ENCODE assay signal across 13 cellular contexts in genomic region chr2:3211256-3211970, GRCh38.
DNase-seq lines count a peak whose midpoint lies in the region; ATAC-seq and TF ChIP-seq lines count a peak whose summit lies in the region.
"Had no signal": no experiment of that assay in that cellular context is flagged by ENCODE, and none has a peak within 500 bp of the region (broad histone marks: within the 10 kb centered on the region; RNA-seq: fewer than 3 reads in every experiment).

No MANE protein-coding gene starts in this region.

- no peak for ATAC-seq in stimulated activated naive CD8-positive, alpha-beta T cell treated with anti-CD3 and anti-CD28 coated beads, Interleukin-15, amount 100 ng/mL, for 72 hours
- no peak for ATAC-seq in stimulated activated naive CD8-positive, alpha-beta T cell treated with anti-CD3 and anti-CD28 coated beads, Interleukin-15, Interleukin-2, amounts not matched to agents 100 U/mL and 50 U/mL, for 24 hours
- ATAC-seq in WTC11 = no peak
- ATAC-seq: A549 had no signal

- peaks cover 0 to 6% of the 10 kb centered on the region in 2 donors for H3K9me3 Mint-ChIP-seq in stimulated activated naive CD8-positive, alpha-beta T cell treated with anti-CD3 and anti-CD28 coated beads, Interleukin-15, amount 100 ng/mL, for 72 hours
- H3K9me3 Mint-ChIP-seq in WTC11 (no peaks in the 10 kb centered on the region), nephron progenitor cell (no peaks in the 10 kb centered on the region)
- no peaks in the 10 kb centered on the region for H3K9me3 Mint-ChIP-seq in activated CD4-positive, alpha-beta memory T cell treated with anti-CD3 and anti-CD28 coated beads, Interleukin-2, amount 10 ng/mL, durations not matched to agents 7 days and 5 days
- H3K9me3 Mint-ChIP-seq: CD8-positive, alpha-beta memory T cell had no signal

- H3K27ac Mint-ChIP-seq in stimulated activated naive CD8-positive, alpha-beta T cell treated with anti-CD3 and anti-CD28 coated beads, Interleukin-15, amount 100 ng/mL, for 72 hours = peak overlapping the region; percentile 47 to 56
- peak overlapping the region; percentile 7; the same call in 1 of the 2 replicates for H3K27ac Mint-ChIP-seq in WTC11
- H3K27ac Mint-ChIP-seq in nephron progenitor cell = peak overlapping the region; percentile 85
- no peak overlapping the region for H3K27ac Mint-ChIP-seq in activated CD4-positive, alpha-beta memory T cell treated with anti-CD3 and anti-CD28 coated beads, Interleukin-2, amount 10 ng/mL, durations not matched to agents 7 days and 5 days

- H3K27me3 Mint-ChIP-seq in stimulated activated naive CD8-positive, alpha-beta T cell treated with anti-CD3 and anti-CD28 coated beads, Interleukin-15, amount 100 ng/mL, for 72 hours = no peaks in the 10 kb centered on the region
- no peaks in the 10 kb centered on the region for H3K27me3 Mint-ChIP-seq in WTC11 (ENCODE audit: low read depth)
- H3K27me3 Mint-ChIP-seq in nephron progenitor cell (ENCODE audit: low read depth, poor library complexity) = no peaks in the 10 kb centered on the region
- no peaks in the 10 kb centered on the region for H3K27me3 Mint-ChIP-seq in activated CD4-positive, alpha-beta memory T cell treated with anti-CD3 and anti-CD28 coated beads, Interleukin-2, amount 10 ng/mL, durations not matched to agents 7 days and 5 days
- H3K27me3 Mint-ChIP-seq: CD8-positive, alpha-beta memory T cell had no signal

- no peak overlapping the region for H3K4me3 Mint-ChIP-seq in stimulated activated naive CD8-positive, alpha-beta T cell treated with anti-CD3 and anti-CD28 coated beads, Interleukin-15, amount 100 ng/mL, for 72 hours
- H3K4me3 Mint-ChIP-seq in WTC11 = no peak overlapping the region
- H3K4me3 Mint-ChIP-seq in nephron progenitor cell = no peak overlapping the region
- H3K4me3 Mint-ChIP-seq in activated CD4-positive, alpha-beta memory T cell treated with anti-CD3 and anti-CD28 coated beads, Interleukin-2, amount 10 ng/mL, durations not matched to agents 7 days and 5 days = no peak overlapping the region
- H3K4me3 Mint-ChIP-seq: CD14-positive monocyte; CD8-positive, alpha-beta memory T cell had no signal

- DNase-seq in stimulated activated naive CD8-positive, alpha-beta T cell treated with anti-CD3 and anti-CD28 coated beads, Interleukin-15, amount 100 ng/mL, for 72 hours = no peak
- DNase-seq in stimulated activated naive CD8-positive, alpha-beta T cell treated with anti-CD3 and anti-CD28 coated beads, Interleukin-15, Interleukin-2, amounts not matched to agents 100 U/mL and 50 U/mL, for 24 hours = no peak
- DNase-seq in WTC11 (ENCODE audit: low spot score) (no peak), nephron progenitor cell (no peak), ureter (ENCODE audit: low spot score) (peak; percentile 31), COR-L47 (lab: John Stamatoyannopoulos, UW) (no peak), cerebellar nuclear complex (lab: John Stamatoyannopoulos, UW) (no peak)
- no peak for DNase-seq in activated CD4-positive, alpha-beta memory T cell treated with anti-CD3 and anti-CD28 coated beads, Interleukin-2, amount 10 ng/mL, durations not matched to agents 7 days and 5 days
- DNase-seq: CD8-positive, alpha-beta memory T cell; DMS53; GF-D8 had no signal

- peaks cover 3% of the 10 kb centered on the region; the same call in 1 of the 2 replicates for H3K36me3 Mint-ChIP-seq in WTC11
- peaks cover 40% of the 10 kb centered on the region for H3K36me3 Mint-ChIP-seq in nephron progenitor cell (ENCODE audit: low read depth)
- peaks cover 18% of the 10 kb centered on the region for H3K36me3 Mint-ChIP-seq in activated CD4-positive, alpha-beta memory T cell treated with anti-CD3 and anti-CD28 coated beads, Interleukin-2, amount 10 ng/mL, durations not matched to agents 7 days and 5 days (ENCODE audit: low read depth)

- CTCF ChIA-PET in WTC11 (lab: Charles Lee) = interaction anchor here (1.1 kb wide), 1 partner anchor 92 kb away, joined by 3 read pairs; no protein-coding TSS in a partner anchor
- CTCF ChIA-PET in activated CD4-positive, alpha-beta memory T cell treated with anti-CD3 and anti-CD28 coated beads, Interleukin-2, amount 10 ng/mL, durations not matched to agents 7 days and 5 days (lab: Charles Lee) = no interaction called here

- POLR2A ChIA-PET in WTC11 (lab: Charles Lee) = no interaction called here
- POLR2A ChIA-PET in activated CD4-positive, alpha-beta memory T cell treated with anti-CD3 and anti-CD28 coated beads, Interleukin-2, amount 10 ng/mL, durations not matched to agents 7 days and 5 days (lab: Charles Lee) = no interaction called here

- no peak for TF ChIP-seq CTCF in WTC11 (IDR thresholded peaks at IDR 0.05)
- no peak for TF ChIP-seq CTCF in nephron progenitor cell (IDR thresholded peaks at IDR 0.05)

- H3K4me1 Mint-ChIP-seq in stimulated activated naive CD8-positive, alpha-beta T cell treated with anti-CD3 and anti-CD28 coated beads, Interleukin-15, amount 100 ng/mL, for 72 hours = peaks cover 21% of the 10 kb centered on the region
- peaks cover 13% of the 10 kb centered on the region; the same call in 1 of the 2 replicates for H3K4me1 Mint-ChIP-seq in WTC11
- H3K4me1 Mint-ChIP-seq in nephron progenitor cell = peaks cover 22% of the 10 kb centered on the region
- peaks cover 12% of the 10 kb centered on the region for H3K4me1 Mint-ChIP-seq in activated CD4-positive, alpha-beta memory T cell treated with anti-CD3 and anti-CD28 coated beads, Interleukin-2, amount 10 ng/mL, durations not matched to agents 7 days and 5 days
- H3K4me1 Mint-ChIP-seq: CD14-positive monocyte had no signal

TF ChIP-seq in WTC11, 78 proteins besides CTCF, POLR2A, EP300 and RAD21 (continues in another document):
- TF ChIP-seq HMGA2 (CRISPR knock-in tag; IDR thresholded peaks at IDR 0.05) = no peak
- no peak for TF ChIP-seq ARID4B (CRISPR knock-in tag; IDR thresholded peaks at IDR 0.05; ENCODE audit: borderline replicate concordance)
- TF ChIP-seq ZNF671 (CRISPR knock-in tag; IDR thresholded peaks at IDR 0.05) = no peak
- TF ChIP-seq ESRRA (CRISPR knock-in tag; IDR thresholded peaks at IDR 0.05; ENCODE audit: borderline replicate concordance) = no peak
- no peak for TF ChIP-seq E2F1 (CRISPR knock-in tag; IDR thresholded peaks at IDR 0.05)
- no peak for TF ChIP-seq ZNF396 (CRISPR knock-in tag; IDR thresholded peaks at IDR 0.05; ENCODE audit: borderline replicate concordance)
- TF ChIP-seq PREB (CRISPR knock-in tag; IDR thresholded peaks at IDR 0.05; ENCODE audit: borderline replicate concordance) = no peak
